ENCODE assay signal across 1 cellular context in the genomic region with DNA sequence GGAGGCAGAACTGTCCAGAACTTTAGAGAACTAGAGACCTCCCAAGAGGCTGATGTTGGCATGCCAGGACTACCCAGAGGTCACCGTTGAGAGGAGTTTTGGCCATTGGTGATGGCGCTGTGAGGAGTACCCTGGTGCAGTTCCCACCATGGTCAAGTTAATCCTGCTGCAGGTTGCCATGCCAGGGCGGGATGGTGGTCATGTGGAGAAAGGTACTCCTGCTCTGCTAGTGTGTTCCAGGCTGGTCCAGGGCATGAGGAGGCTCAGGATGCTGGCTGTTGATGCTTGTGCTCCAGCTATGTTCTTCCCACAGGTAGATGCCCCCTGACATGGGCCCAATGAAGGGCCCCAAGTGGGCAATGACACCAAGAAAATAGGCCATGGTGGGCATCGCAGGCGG.
TF ChIP-seq lines count a peak whose summit lies in the region.

No MANE protein-coding gene starts in this region.

TF ChIP-seq in H1, 55 proteins besides CTCF, POLR2A, EP300 and RAD21:
- TF ChIP-seq SP1 (IDR thresholded peaks at IDR 0.05; ENCODE audit: low read depth, low read length): no peak
- no peak for TF ChIP-seq FOSL1 (IDR thresholded peaks at IDR 0.05; ENCODE audit: insufficient read depth, low read depth, low read length)
- TF ChIP-seq BACH1 (IDR thresholded peaks at IDR 0.05; ENCODE audit: low read length): no peak
- no peak for TF ChIP-seq SP4 (IDR thresholded peaks at IDR 0.05; ENCODE audit: low read length)
- no peak for TF ChIP-seq SIX5 (IDR thresholded peaks at IDR 0.05; ENCODE audit: low read depth, low read length)
- TF ChIP-seq NANOG (IDR thresholded peaks at IDR 0.05; ENCODE audit: insufficient read depth, low read depth, low read length, poor library complexity, severe bottlenecking): no peak
- TF ChIP-seq, protein P1, sequence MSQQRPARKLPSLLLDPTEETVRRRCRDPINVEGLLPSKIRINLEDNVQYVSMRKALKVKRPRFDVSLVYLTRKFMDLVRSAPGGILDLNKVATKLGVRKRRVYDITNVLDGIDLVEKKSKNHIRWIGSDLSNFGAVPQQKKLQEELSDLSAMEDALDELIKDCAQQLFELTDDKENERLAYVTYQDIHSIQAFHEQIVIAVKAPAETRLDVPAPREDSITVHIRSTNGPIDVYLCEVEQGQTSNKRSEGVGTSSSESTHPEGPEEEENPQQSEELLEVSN (IDR thresholded peaks at IDR 0.05): no peak
- no peak for TF ChIP-seq BCL11A (IDR thresholded peaks at IDR 0.05; ENCODE audit: low read depth in 2 of 2, low read length in 2 of 2)
- no peak for TF ChIP-seq SP2 (IDR thresholded peaks at IDR 0.05; ENCODE audit: low read length)
- TF ChIP-seq RXRA (IDR thresholded peaks at IDR 0.05; ENCODE audit: insufficient read depth, low read depth, low read length): no peak
- TF ChIP-seq CTBP2 (IDR thresholded peaks at IDR 0.05; ENCODE audit: borderline replicate concordance, insufficient read depth, insufficient read length, low read length): no peak
- TF ChIP-seq SIN3A (conservative IDR thresholded peaks at IDR 0.05 in 1 of 2, IDR thresholded peaks at IDR 0.05 in 1 of 2; ENCODE audit: low read depth in 1 of 2, low read length in 2 of 2): no peak
- TF ChIP-seq CEBPB (IDR thresholded peaks at IDR 0.05; ENCODE audit: low read depth, low read length): no peak
- TF ChIP-seq TCF12 (IDR thresholded peaks at IDR 0.05; ENCODE audit: low read depth, low read length): no peak
- no peak for TF ChIP-seq EGR1 (IDR thresholded peaks at IDR 0.05; ENCODE audit: borderline replicate concordance, low read depth, low read length)
- no peak for TF ChIP-seq GABPA (IDR thresholded peaks at IDR 0.05; ENCODE audit: borderline replicate concordance, insufficient read depth, low read length)
- TF ChIP-seq CBX5 (IDR thresholded peaks at IDR 0.05; ENCODE audit: low read depth, low read length): no peak
- TF ChIP-seq POU5F1 (IDR thresholded peaks at IDR 0.05; ENCODE audit: low read depth, low read length): no peak
- TF ChIP-seq CHD1 (IDR thresholded peaks at IDR 0.05; ENCODE audit: low read depth, low read length): no peak
- no peak for TF ChIP-seq MAFK (IDR thresholded peaks at IDR 0.05; ENCODE audit: low read depth, low read length)
